9 cellular contexts compared by ENCODE assay signal in genomic region chr10:122019414-122019975, GRCh38. TPM values are rescaled to one million over a fixed set of nuclear protein-coding genes. Genes with fewer than 3 reads are reported as not detected.
A peak's percentile ranks its signal among the peaks of the same experiment; 100 is the strongest.
DNase-seq lines count a peak whose midpoint lies in the region; ATAC-seq, FAIRE-seq and TF ChIP-seq lines count a peak whose summit lies in the region.
"Had no signal": no experiment of that assay in that cellular context is flagged by ENCODE, and none has a peak within 500 bp of the region (broad histone marks: within the 10 kb centered on the region; RNA-seq: fewer than 3 reads in every experiment).

No MANE protein-coding gene starts in this region.

- TF ChIP-seq CTCF in WTC11 (IDR thresholded peaks at IDR 0.05), result no peak

- peaks cover 25% of the 10 kb centered on the region for H3K4me1 Mint-ChIP-seq in WTC11
- H3K4me1 Mint-ChIP-seq: activated B cell treated with CpG ODN at 0.5 μM for 24 hours had no signal

- H3K27ac ChIP-seq in stomach smooth muscle (ENCODE audit: low read length), result peak overlapping the region; percentile 95

- no peak overlapping the region for H3K9ac ChIP-seq in stomach smooth muscle (ENCODE audit: low read length in 2 of 2)

- H3K9me3 ChIP-seq in stomach smooth muscle (ENCODE audit: control insufficient read depth in 2 of 2, low read length in 2 of 2), result no peaks in the 10 kb centered on the region

- TF ChIP-seq RAD21 in Ishikawa (IDR thresholded peaks at IDR 0.05; ENCODE audit: low read depth), result no peak

- TF ChIP-seq EP300 in Ishikawa (IDR thresholded peaks at IDR 0.05; ENCODE audit: borderline replicate concordance), result peak; percentile 83

- no peak for FAIRE-seq in frontal cortex (lab: Jason Lieb, UNC)

- 0 out of 2 replicates have a peak overlapping the region, but pooled peaks have one; percentile 67 for H3K27ac Mint-ChIP-seq in WTC11
- H3K27ac Mint-ChIP-seq: activated B cell treated with CpG ODN at 0.5 μM for 24 hours had no signal

- H3K4me1 ChIP-seq in stomach smooth muscle (ENCODE audit: control insufficient read depth, insufficient read depth, low read length), result peaks cover 15% of the 10 kb centered on the region

- no peak overlapping the region for H3K4me3 Mint-ChIP-seq in WTC11
- H3K4me3 Mint-ChIP-seq: activated B cell treated with CpG ODN at 0.5 μM for 24 hours had no signal

- ATAC-seq in WTC11, result peak; percentile 68

- CTCF ChIA-PET in WTC11 (lab: Charles Lee), result no interaction called here

- H3K9me3 Mint-ChIP-seq in WTC11, result no peaks in the 10 kb centered on the region
- H3K9me3 Mint-ChIP-seq: activated B cell treated with CpG ODN at 0.5 μM for 24 hours had no signal

- H3K27me3 ChIP-seq in stomach smooth muscle (ENCODE audit: control insufficient read depth in 1 of 2, insufficient read depth in 2 of 2, low read length in 2 of 2), result no peaks in the 10 kb centered on the region

- H3K27me3 Mint-ChIP-seq in WTC11 (ENCODE audit: low read depth), result no peaks in the 10 kb centered on the region

- DNase-seq in WTC11 (ENCODE audit: low spot score) (peak; percentile 29), kidney glomerular epithelial cell (lab: John Stamatoyannopoulos, UW) (peak; percentile 70), T1000 (lab: John Stamatoyannopoulos, UW) (no peak), frontal cortex (ENCODE audit: low spot score in 2 of 2) (no peak), AG08395 (ENCODE audit: low spot score) (no peak), Ammon's horn (ENCODE audit: low spot score) (no peak)
- DNase-seq: activated B cell treated with CpG ODN at 0.5 μM for 24 hours had no signal

- H3K36me3 Mint-ChIP-seq in WTC11, result no peaks in the 10 kb centered on the region

- H3K36me3 ChIP-seq in stomach smooth muscle (ENCODE audit: control insufficient read depth in 2 of 2, insufficient read depth in 2 of 2, low read length in 2 of 2), result no peaks in the 10 kb centered on the region

- POLR2A ChIA-PET in WTC11 (lab: Charles Lee), result interaction anchor here (0.5 kb wide), 1 partner anchor 143 kb away, joined by 3 read pairs; no protein-coding TSS in a partner anchor

- peak overlapping the region in 1 of 2 donors; percentile 60 for H3K4me3 ChIP-seq in stomach smooth muscle (ENCODE audit: low read length in 2 of 2)

TF ChIP-seq in Ishikawa, 13 proteins besides CTCF, POLR2A, EP300 and RAD21 (continues in another document):
- TF ChIP-seq MAX (IDR thresholded peaks at IDR 0.05), result peak; percentile 88
- 0 out of 2 replicates have a peak, but pooled peaks have one; percentile 11 for TF ChIP-seq REST (IDR thresholded peaks at IDR 0.05; ENCODE audit: low read depth)
- TF ChIP-seq TAF1 (IDR thresholded peaks at IDR 0.05; ENCODE audit: low read depth), result peak; percentile 25; the same call in 1 of the 2 replicates
- no peak; the same call in 1 of the 2 replicates for TF ChIP-seq ZBTB7A (IDR thresholded peaks at IDR 0.05; ENCODE audit: low read depth)
- TF ChIP-seq TCF12 (IDR thresholded peaks at IDR 0.05; ENCODE audit: low read depth), result peak; percentile 91
- TF ChIP-seq EGR1 (IDR thresholded peaks at IDR 0.05), result peak; percentile 85
- peak; percentile 50; the same call in 1 of the 2 replicates for TF ChIP-seq FOXM1 (IDR thresholded peaks at IDR 0.05; ENCODE audit: borderline replicate concordance, low read depth)
- TF ChIP-seq NFIC (IDR thresholded peaks at IDR 0.05), result peak; percentile 66; the same call in 1 of the 2 replicates
- TF ChIP-seq YY1 (IDR thresholded peaks at IDR 0.05; ENCODE audit: low read depth), result peak; percentile 50; the same call in 1 of the 2 replicates
- peak; percentile 87 for TF ChIP-seq TEAD4 (IDR thresholded peaks at IDR 0.05)
- peak; percentile 68 for TF ChIP-seq CEBPB (IDR thresholded peaks at IDR 0.05)
- no peak for TF ChIP-seq CREB1 (IDR thresholded peaks at IDR 0.05; ENCODE audit: low read depth)

TF ChIP-seq in WTC11, 78 proteins besides CTCF, POLR2A, EP300 and RAD21:
- TF ChIP-seq NFYB (CRISPR knock-in tag; conservative IDR thresholded peaks at IDR 0.05; ENCODE audit: low read depth) (peak; percentile 45), SP1 (CRISPR knock-in tag; conservative IDR thresholded peaks at IDR 0.05) (no peak), GABPB1 (CRISPR knock-in tag; IDR thresholded peaks at IDR 0.05) (peak; percentile 48; the same call in 1 of the 2 replicates)

RNA-seq across cellular contexts. Expression of gene TACC2, which starts 30.5 kb away (rescaled TPM):
- total RNA-seq in WTC11 (2021), result 22.2 to 28.9 TPM (median 23.1 TPM) in 3 replicates
- 14.7 TPM for total RNA-seq in frontal cortex
- total RNA-seq: activated B cell treated with CpG ODN at 0.5 μM for 24 hours had no signal

RNA-seq across cellular contexts. Expression of gene NSMCE4A, which starts 44.5 kb away (rescaled TPM):
- total RNA-seq in WTC11 (2021) (61.8 to 64.9 TPM (median 64.4 TPM) in 3 replicates), frontal cortex (34.6 TPM)

Comparison
In these comparisons a context has a peak if more than half of its experiments do, and no peak if none do; other contexts are left out.
1. DNase-seq: peak in WTC11 (single experiment) and kidney glomerular epithelial cell (single experiment); none in T1000 (single experiment), frontal cortex (0 of 2), AG08395 (single experiment) and Ammon's horn (single experiment).